Comparison of ENCODE assay signal across 1 cellular context in the genomic region with DNA sequence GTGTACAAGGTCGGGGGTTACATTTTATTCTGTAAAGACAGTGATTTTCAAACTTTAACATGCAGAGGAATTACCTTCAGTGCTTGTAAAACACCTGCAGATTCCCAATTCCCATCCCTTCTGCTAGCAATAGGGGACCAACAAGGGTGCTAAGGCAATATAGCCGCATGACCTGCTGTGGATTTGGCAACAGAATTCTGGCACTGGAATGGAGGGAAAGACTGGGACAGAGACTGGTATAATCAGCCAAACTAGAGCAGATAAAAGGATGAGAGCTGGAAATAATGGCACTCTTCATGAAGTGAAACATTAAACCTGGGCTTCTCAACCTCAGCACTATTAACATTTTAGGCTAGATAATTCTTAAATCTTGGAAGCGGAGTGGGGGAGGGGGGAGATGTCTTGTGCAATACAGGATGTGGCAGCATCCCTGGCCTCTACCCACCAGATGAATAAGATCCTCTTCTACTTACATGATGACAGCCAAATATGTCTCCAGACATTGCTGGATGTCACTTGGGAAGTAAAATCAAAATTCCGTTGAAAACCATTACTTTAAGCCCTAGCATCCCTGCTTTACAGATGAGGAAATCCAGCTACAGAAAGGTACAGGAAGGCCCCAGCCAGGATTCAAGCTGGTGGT.
TF ChIP-seq lines count a peak whose summit lies in the region.

No MANE protein-coding gene starts in this region.

TF ChIP-seq in HepG2, 621 proteins besides CTCF, POLR2A, EP300 and RAD21 (continued from another document and continues in another):
- TF ChIP-seq, protein P1, sequence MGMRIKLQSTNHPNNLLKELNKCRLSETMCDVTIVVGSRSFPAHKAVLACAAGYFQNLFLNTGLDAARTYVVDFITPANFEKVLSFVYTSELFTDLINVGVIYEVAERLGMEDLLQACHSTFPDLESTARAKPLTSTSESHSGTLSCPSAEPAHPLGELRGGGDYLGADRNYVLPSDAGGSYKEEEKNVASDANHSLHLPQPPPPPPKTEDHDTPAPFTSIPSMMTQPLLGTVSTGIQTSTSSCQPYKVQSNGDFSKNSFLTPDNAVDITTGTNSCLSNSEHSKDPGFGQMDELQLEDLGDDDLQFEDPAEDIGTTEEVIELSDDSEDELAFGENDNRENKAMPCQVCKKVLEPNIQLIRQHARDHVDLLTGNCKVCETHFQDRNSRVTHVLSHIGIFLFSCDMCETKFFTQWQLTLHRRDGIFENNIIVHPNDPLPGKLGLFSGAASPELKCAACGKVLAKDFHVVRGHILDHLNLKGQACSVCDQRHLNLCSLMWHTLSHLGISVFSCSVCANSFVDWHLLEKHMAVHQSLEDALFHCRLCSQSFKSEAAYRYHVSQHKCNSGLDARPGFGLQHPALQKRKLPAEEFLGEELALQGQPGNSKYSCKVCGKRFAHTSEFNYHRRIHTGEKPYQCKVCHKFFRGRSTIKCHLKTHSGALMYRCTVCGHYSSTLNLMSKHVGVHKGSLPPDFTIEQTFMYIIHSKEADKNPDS (CRISPR knock-in tag; IDR thresholded peaks at IDR 0.05), result 0 out of 2 replicates have a peak, but pooled peaks have one; percentile 7
- no peak for TF ChIP-seq KLF9 (CRISPR knock-in tag; IDR thresholded peaks at IDR 0.05; ENCODE audit: low read depth)
- TF ChIP-seq CREB1 (IDR thresholded peaks at IDR 0.05), result no peak
- TF ChIP-seq CREB1 (CRISPR knock-in tag; IDR thresholded peaks at IDR 0.05), result no peak
- peak; percentile 55 for TF ChIP-seq SAP130 (CRISPR knock-in tag; IDR thresholded peaks at IDR 0.05; ENCODE audit: low read depth)
- no peak for TF ChIP-seq AKNA (CRISPR knock-in tag; IDR thresholded peaks at IDR 0.05; ENCODE audit: borderline replicate concordance)
- no peak for TF ChIP-seq SRF (IDR thresholded peaks at IDR 0.05; ENCODE audit: low read depth, low read length)
- TF ChIP-seq TOE1 (CRISPR knock-in tag; IDR thresholded peaks at IDR 0.05), result no peak
- TF ChIP-seq, protein P2, sequence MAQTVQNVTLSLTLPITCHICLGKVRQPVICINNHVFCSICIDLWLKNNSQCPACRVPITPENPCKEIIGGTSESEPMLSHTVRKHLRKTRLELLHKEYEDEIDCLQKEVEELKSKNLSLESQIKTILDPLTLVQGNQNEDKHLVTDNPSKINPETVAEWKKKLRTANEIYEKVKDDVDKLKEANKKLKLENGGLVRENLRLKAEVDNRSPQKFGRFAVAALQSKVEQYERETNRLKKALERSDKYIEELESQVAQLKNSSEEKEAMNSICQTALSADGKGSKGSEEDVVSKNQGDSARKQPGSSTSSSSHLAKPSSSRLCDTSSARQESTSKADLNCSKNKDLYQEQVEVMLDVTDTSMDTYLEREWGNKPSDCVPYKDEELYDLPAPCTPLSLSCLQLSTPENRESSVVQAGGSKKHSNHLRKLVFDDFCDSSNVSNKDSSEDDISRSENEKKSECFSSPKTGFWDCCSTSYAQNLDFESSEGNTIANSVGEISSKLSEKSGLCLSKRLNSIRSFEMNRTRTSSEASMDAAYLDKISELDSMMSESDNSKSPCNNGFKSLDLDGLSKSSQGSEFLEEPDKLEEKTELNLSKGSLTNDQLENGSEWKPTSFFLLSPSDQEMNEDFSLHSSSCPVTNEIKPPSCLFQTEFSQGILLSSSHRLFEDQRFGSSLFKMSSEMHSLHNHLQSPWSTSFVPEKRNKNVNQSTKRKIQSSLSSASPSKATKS (CRISPR knock-in tag; IDR thresholded peaks at IDR 0.05), result no peak
- TF ChIP-seq LCORL (IDR thresholded peaks at IDR 0.05), result no peak
- no peak for TF ChIP-seq LCORL (CRISPR knock-in tag; IDR thresholded peaks at IDR 0.05)
- TF ChIP-seq MBD4 (IDR thresholded peaks at IDR 0.05; ENCODE audit: borderline replicate concordance, low read length), result no peak
- no peak for TF ChIP-seq POLR2AphosphoS2 (IDR thresholded peaks at IDR 0.05; ENCODE audit: low read depth, low read length)
- TF ChIP-seq BRF2 (CRISPR knock-in tag; IDR thresholded peaks at IDR 0.05), result no peak
- no peak for TF ChIP-seq ISL2 (CRISPR knock-in tag; IDR thresholded peaks at IDR 0.05)
- TF ChIP-seq, protein P3, sequence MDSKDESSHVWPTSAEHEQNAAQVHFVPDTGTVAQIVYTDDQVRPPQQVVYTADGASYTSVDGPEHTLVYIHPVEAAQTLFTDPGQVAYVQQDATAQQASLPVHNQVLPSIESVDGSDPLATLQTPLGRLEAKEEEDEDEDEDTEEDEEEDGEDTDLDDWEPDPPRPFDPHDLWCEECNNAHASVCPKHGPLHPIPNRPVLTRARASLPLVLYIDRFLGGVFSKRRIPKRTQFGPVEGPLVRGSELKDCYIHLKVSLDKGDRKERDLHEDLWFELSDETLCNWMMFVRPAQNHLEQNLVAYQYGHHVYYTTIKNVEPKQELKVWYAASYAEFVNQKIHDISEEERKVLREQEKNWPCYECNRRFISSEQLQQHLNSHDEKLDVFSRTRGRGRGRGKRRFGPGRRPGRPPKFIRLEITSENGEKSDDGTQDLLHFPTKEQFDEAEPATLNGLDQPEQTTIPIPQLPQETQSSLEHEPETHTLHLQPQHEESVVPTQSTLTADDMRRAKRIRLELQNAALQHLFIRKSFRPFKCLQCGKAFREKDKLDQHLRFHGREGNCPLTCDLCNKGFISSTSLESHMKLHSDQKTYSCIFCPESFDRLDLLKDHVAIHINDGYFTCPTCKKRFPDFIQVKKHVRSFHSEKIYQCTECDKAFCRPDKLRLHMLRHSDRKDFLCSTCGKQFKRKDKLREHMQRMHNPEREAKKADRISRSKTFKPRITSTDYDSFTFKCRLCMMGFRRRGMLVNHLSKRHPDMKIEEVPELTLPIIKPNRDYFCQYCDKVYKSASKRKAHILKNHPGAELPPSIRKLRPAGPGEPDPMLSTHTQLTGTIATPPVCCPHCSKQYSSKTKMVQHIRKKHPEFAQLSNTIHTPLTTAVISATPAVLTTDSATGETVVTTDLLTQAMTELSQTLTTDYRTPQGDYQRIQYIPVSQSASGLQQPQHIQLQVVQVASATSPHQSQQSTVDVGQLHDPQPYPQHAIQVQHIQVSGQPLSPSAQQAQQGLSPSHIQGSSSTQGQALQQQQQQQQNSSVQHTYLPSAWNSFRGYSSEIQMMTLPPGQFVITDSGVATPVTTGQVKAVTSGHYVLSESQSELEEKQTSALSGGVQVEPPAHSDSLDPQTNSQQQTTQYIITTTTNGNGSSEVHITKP (CRISPR knock-in tag; IDR thresholded peaks at IDR 0.05; ENCODE audit: low read depth), result no peak
- TF ChIP-seq HNRNPH1 (optimal IDR thresholded peaks at IDR 0.05; ENCODE audit: low read depth, low read length), result no peak
- no peak for TF ChIP-seq ZNF530 (CRISPR knock-in tag; IDR thresholded peaks at IDR 0.05; ENCODE audit: low read depth)
- no peak for TF ChIP-seq ZNF30 (CRISPR knock-in tag; IDR thresholded peaks at IDR 0.05)
- TF ChIP-seq, protein P4, sequence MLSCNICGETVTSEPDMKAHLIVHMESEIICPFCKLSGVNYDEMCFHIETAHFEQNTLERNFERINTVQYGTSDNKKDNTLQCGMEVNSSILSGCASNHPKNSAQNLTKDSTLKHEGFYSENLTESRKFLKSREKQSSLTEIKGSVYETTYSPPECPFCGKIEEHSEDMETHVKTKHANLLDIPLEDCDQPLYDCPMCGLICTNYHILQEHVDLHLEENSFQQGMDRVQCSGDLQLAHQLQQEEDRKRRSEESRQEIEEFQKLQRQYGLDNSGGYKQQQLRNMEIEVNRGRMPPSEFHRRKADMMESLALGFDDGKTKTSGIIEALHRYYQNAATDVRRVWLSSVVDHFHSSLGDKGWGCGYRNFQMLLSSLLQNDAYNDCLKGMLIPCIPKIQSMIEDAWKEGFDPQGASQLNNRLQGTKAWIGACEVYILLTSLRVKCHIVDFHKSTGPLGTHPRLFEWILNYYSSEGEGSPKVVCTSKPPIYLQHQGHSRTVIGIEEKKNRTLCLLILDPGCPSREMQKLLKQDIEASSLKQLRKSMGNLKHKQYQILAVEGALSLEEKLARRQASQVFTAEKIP (CRISPR knock-in tag; IDR thresholded peaks at IDR 0.05; ENCODE audit: borderline replicate concordance), result no peak
- TF ChIP-seq SNAPC2 (CRISPR knock-in tag; IDR thresholded peaks at IDR 0.05), result 0 out of 2 replicates have a peak, but pooled peaks have one; percentile 56
- TF ChIP-seq KDM2A (CRISPR knock-in tag; IDR thresholded peaks at IDR 0.05; ENCODE audit: borderline replicate concordance, low read depth), result no peak
- TF ChIP-seq RAD51 (IDR thresholded peaks at IDR 0.05; ENCODE audit: borderline replicate concordance), result no peak
- TF ChIP-seq CEBPB (IDR thresholded peaks at IDR 0.05; ENCODE audit: borderline replicate concordance, low read depth, low read length), result peak; percentile 71
- TF ChIP-seq ZFP36 (IDR thresholded peaks at IDR 0.05; ENCODE audit: borderline replicate concordance, low read depth, low read length, partially characterized antibody), result no peak
- TF ChIP-seq ZNF563 (CRISPR knock-in tag; IDR thresholded peaks at IDR 0.05), result no peak
